Comparison of ENCODE assay signal across 11 cellular contexts in the genomic region with DNA sequence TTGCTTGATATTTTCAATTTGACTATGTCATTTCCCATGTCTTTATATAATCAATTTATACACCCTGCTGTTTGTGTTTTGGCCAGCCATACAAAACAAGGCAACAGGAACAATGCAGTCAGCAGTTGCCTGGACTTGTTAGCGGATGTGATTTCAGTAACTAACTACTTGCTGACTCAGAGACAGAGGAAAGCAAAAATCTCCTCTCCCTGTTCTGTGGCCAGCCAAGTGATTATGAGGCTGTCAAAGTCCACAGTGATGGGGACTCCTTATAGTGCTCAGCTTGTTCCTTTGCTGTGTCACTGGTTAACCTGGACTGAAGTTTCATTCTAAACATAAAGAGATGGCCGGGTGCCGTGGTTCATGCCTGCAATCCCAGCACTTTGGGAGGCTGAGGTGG. TPM values are rescaled to one million over a fixed set of nuclear protein-coding genes. Genes with fewer than 3 reads are reported as not detected.
A peak's percentile ranks its signal among the peaks of the same experiment; 100 is the strongest.
DNase-seq lines count a peak whose midpoint lies in the region; ATAC-seq and TF ChIP-seq lines count a peak whose summit lies in the region.
"Had no signal": no experiment of that assay in that cellular context is flagged by ENCODE, and none has a peak within 500 bp of the region (broad histone marks: within the 10 kb centered on the region; RNA-seq: fewer than 3 reads in every experiment).

No MANE protein-coding gene starts in this region.

- no peaks in the 10 kb centered on the region for H3K36me3 Mint-ChIP-seq in HFFc6 (ENCODE audit: low read depth)
- H3K36me3 Mint-ChIP-seq in stimulated activated memory B cell treated with anti-CD40 and anti-IgM and Interleukin-4, amounts not matched to agents 10 μg/mL and 1 μg/mL and 100 μg/mL, for 72 hours = no peaks in the 10 kb centered on the region
- H3K36me3 Mint-ChIP-seq: brain; stimulated activated naive B cell treated with anti-CD40 and anti-IgM and Interleukin-4, amounts not matched to agents 10 μg/mL and 1 μg/mL and 100 μg/mL, for 72 hours had no signal

- no peaks in the 10 kb centered on the region for H3K27me3 ChIP-seq in hepatocyte

- H3K4me1 ChIP-seq in hepatocyte (ENCODE audit: insufficient read depth) = no peaks in the 10 kb centered on the region

- H3K4me3 ChIP-seq in hepatocyte = no peak overlapping the region

- peak; percentile 68 for DNase-seq in 8988T
- peak; percentile 81 for DNase-seq in HFFc6
- peak; percentile 84 for DNase-seq in astrocyte of the hippocampus (ENCODE audit: low read depth, low spot score)
- DNase-seq in hepatocyte (ENCODE audit: low spot score) = peak; percentile 73
- no peak for DNase-seq in NCI-H187 (lab: John Stamatoyannopoulos, UW)
- DNase-seq: NCI-H526 treated with DMSO at 0.1 percent for 48 hours; stimulated activated naive B cell treated with anti-CD40 and anti-IgM and Interleukin-4, amounts not matched to agents 10 μg/mL and 1 μg/mL and 100 μg/mL, for 72 hours had no signal

- no peaks in the 10 kb centered on the region for H3K9me3 Mint-ChIP-seq in HFFc6
- no peaks in the 10 kb centered on the region for H3K9me3 Mint-ChIP-seq in stimulated activated memory B cell treated with anti-CD40 and anti-IgM and Interleukin-4, amounts not matched to agents 10 μg/mL and 1 μg/mL and 100 μg/mL, for 72 hours
- H3K9me3 Mint-ChIP-seq: stimulated activated naive B cell treated with anti-CD40 and anti-IgM and Interleukin-4, amounts not matched to agents 10 μg/mL and 1 μg/mL and 100 μg/mL, for 72 hours had no signal

- no peaks in the 10 kb centered on the region for H3K9me3 ChIP-seq in hepatocyte (ENCODE audit: low read depth)

- no peaks in the 10 kb centered on the region for H3K79me2 ChIP-seq in hepatocyte

- H3K9me2 ChIP-seq in hepatocyte (replicated peaks; ENCODE audit: insufficient read depth) = no peaks in the 10 kb centered on the region

- H3K4me3 Mint-ChIP-seq in HFFc6 = no peak overlapping the region
- H3K4me3 Mint-ChIP-seq in stimulated activated memory B cell treated with anti-CD40 and anti-IgM and Interleukin-4, amounts not matched to agents 10 μg/mL and 1 μg/mL and 100 μg/mL, for 72 hours = no peak overlapping the region
- H3K4me3 Mint-ChIP-seq: brain; stimulated activated naive B cell treated with anti-CD40 and anti-IgM and Interleukin-4, amounts not matched to agents 10 μg/mL and 1 μg/mL and 100 μg/mL, for 72 hours had no signal

- TF ChIP-seq CTCF in HFFc6 (IDR thresholded peaks at IDR 0.05) (no peak), hepatocyte (IDR thresholded peaks at IDR 0.05; ENCODE audit: poor library complexity) (no peak)

- peaks cover 31% of the 10 kb centered on the region for H3K4me1 Mint-ChIP-seq in HFFc6 (ENCODE audit: low read depth)
- H3K4me1 Mint-ChIP-seq in stimulated activated memory B cell treated with anti-CD40 and anti-IgM and Interleukin-4, amounts not matched to agents 10 μg/mL and 1 μg/mL and 100 μg/mL, for 72 hours = no peaks in the 10 kb centered on the region

- no peak overlapping the region for H2AFZ ChIP-seq in hepatocyte

- no peaks in the 10 kb centered on the region for H3K36me3 ChIP-seq in hepatocyte (replicated peaks; ENCODE audit: insufficient read depth, low read depth)

- peak overlapping the region; percentile 63 for H3K27ac ChIP-seq in hepatocyte

- no peak overlapping the region; the same call in 1 of the 2 replicates for H3K27ac Mint-ChIP-seq in HFFc6
- H3K27ac Mint-ChIP-seq in stimulated activated memory B cell treated with anti-CD40 and anti-IgM and Interleukin-4, amounts not matched to agents 10 μg/mL and 1 μg/mL and 100 μg/mL, for 72 hours = no peak overlapping the region
- H3K27ac Mint-ChIP-seq: stimulated activated naive B cell treated with anti-CD40 and anti-IgM and Interleukin-4, amounts not matched to agents 10 μg/mL and 1 μg/mL and 100 μg/mL, for 72 hours had no signal

- peak overlapping the region; percentile 40 for H3K4me2 ChIP-seq in hepatocyte

- WGBS in hepatocyte (ENCODE audit: low lambda C conversion rate, missing lambda C conversion rate) = 77% methylated on average over 3 of the region's 3 CpGs

- H3K27me3 Mint-ChIP-seq in HFFc6 (ENCODE audit: insufficient read depth) = no peaks in the 10 kb centered on the region; the same call in 1 of the 2 replicates
- H3K27me3 Mint-ChIP-seq in stimulated activated memory B cell treated with anti-CD40 and anti-IgM and Interleukin-4, amounts not matched to agents 10 μg/mL and 1 μg/mL and 100 μg/mL, for 72 hours = peaks cover 52% of the 10 kb centered on the region

- no peaks in the 10 kb centered on the region for H4K20me1 ChIP-seq in hepatocyte (ENCODE audit: insufficient read depth, poor library complexity, severe bottlenecking)

- ATAC-seq in HG03354 (IDR thresholded peaks at IDR 0.05; ENCODE audit: poor library complexity, severe bottlenecking, unreplicated experiment) (no peak), GM21381 (IDR thresholded peaks at IDR 0.05; ENCODE audit: unreplicated experiment) (no peak)
- no peak for ATAC-seq in stimulated activated memory B cell treated with anti-CD40 and anti-IgM and Interleukin-4, amounts not matched to agents 10 μg/mL and 1 μg/mL and 100 μg/mL, for 72 hours
- ATAC-seq: stimulated activated naive B cell treated with anti-CD40 and anti-IgM and Interleukin-4, amounts not matched to agents 10 μg/mL and 1 μg/mL and 100 μg/mL, for 72 hours had no signal

RNA-seq across cellular contexts. Expression of a gene that starts 32.6 kb away (rescaled TPM):
- 100 to 1,000 TPM; 333 to 490 (median 458) TPM for total RNA-seq in HFFc6 (2021; fragmentation: NEBNext Ultra II Directional; extraction: Animal tissue kit (Norgen Biotek cat#: 25700))
- total RNA-seq in hepatocyte = 485 and 500 TPM in 2 replicates
- 475 and 481 TPM in 2 replicates for polyA plus RNA-seq in hepatocyte

RNA-seq across cellular contexts. Expression of a gene that starts 34.4 kb away (rescaled TPM):
- 1 to 10 TPM; 7.0 to 8.6 (median 7.8) TPM for total RNA-seq in HFFc6 (2021; fragmentation: NEBNext Ultra II Directional; extraction: Animal tissue kit (Norgen Biotek cat#: 25700))
- 7.1 and 8.1 TPM in 2 replicates for total RNA-seq in hepatocyte
- 3.8 and 4.6 TPM in 2 replicates for polyA plus RNA-seq in hepatocyte

Comparison
In these comparisons a context has a peak if more than half of its experiments do, and no peak if none do; other contexts are left out.
1. DNase-seq: peak in 8988T (single experiment), HFFc6 (single experiment), astrocyte of the hippocampus (single experiment) and hepatocyte (single experiment); none in NCI-H187 (0 of 2).